Comparison of ENCODE assay signal across 24 cellular contexts in the genomic region with DNA sequence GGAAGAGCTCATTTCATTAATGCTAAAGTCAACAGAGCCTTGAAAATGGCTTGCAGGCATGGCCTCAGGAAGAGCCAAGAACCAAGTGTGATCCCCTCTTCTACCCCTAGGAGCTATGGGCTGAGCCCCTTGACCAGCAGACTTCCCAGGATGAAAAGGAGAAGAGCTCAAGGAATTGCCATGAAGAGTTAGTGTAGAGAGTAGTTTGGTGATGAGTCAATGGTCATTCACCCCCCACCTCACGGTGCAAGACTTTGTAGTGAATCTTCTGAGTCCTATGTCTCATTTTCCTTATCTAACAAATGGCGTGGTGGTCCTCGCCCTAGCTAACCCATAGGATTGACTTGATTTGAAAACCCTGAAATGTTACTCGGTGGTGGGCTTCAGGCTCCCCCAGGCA.
"Had no signal": no experiment of that assay in that cellular context is flagged by ENCODE, and none has a peak within 500 bp of the region (broad histone marks: within the 10 kb centered on the region; RNA-seq: fewer than 3 reads in every experiment).

No MANE protein-coding gene starts in this region.

- H3K27ac ChIP-seq: Peyer's patch had no signal

- H3K27me3 ChIP-seq: Peyer's patch had no signal

- H3K36me3 ChIP-seq: Peyer's patch had no signal

- H3K9me3 ChIP-seq: Peyer's patch had no signal

- DNase-seq: activated CD4-positive, alpha-beta T cell treated with anti-CD3 and anti-CD28 coated beads for 48 hours; activated CD4-positive, alpha-beta T cell treated with anti-CD3 and anti-CD28 coated beads, Interleukin-2, amount 50 U/mL, for 4 hours; activated CD4-positive, CD25-positive, alpha-beta regulatory T cell treated with anti-CD3 and anti-CD28 coated beads, Interleukin-2, amount 50 U/mL, for 72 hours; activated CD8-positive, alpha-beta memory T cell treated with anti-CD3 and anti-CD28 coated beads, Interleukin-2, amount 50 U/mL, for 48 hours; activated CD8-positive, alpha-beta T cell treated with anti-CD3 and anti-CD28 coated beads, Interleukin-2, amount 10 ng/mL, durations not matched to agents 7 days and 5 days; activated effector memory CD4-positive, alpha-beta T cell treated with Interleukin-2 at 50 U/mL for 16 hours; activated naive CD4-positive, alpha-beta T cell; activated T-cell treated with anti-CD3 and anti-CD28 coated beads, Interleukin-2, amount 50 U/mL, for 1 hour; amygdala; NCI-H1048; NCI-H1417; NCI-H1930; NCI-H2107; NCI-H2171 treated with DMSO at 0.1 percent for 48 hours; NCI-H226; NCI-H526; NCI-H82; NK-92 treated with Interleukin-12 subunit alpha and Interleukin-12 subunit beta, amount 100 ng/mL, for 24 hours; Peyer's patch; SHP77; T-helper 17 cell; T-helper 9 cell had no signal

- ATAC-seq: activated CD8-positive, alpha-beta T cell treated with anti-CD3 and anti-CD28 coated beads, Interleukin-2, amount 10 ng/mL, durations not matched to agents 7 days and 5 days; T-helper 17 cell; WTC11 had no signal

- H3K4me1 ChIP-seq: Peyer's patch had no signal

- FAIRE-seq: astrocyte had no signal

- H3K4me3 ChIP-seq: Peyer's patch had no signal
